ENCODE assay signal across 8 cellular contexts in the genomic region with DNA sequence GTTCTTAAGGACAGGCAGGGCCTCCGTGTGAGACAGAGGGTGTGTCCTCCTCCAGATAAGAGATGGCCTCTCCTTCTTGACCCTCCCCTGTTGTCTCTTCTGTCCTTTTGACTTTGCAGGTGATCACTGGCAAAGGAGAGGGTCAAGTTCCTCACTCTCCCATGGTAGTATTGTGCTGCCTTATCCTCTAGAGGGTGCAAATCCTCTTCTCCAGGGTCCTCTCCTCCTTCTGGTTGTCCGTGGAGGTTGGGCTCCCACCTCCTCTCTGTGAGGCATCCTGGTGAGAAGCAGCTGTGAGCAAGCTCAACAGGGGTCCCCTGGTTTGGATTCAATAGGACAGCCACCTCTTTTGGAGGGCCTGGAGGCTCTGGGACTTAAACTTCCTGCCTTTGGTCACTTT. TPM values are rescaled to one million over a fixed set of nuclear protein-coding genes. Genes with fewer than 3 reads are reported as not detected.
DNase-seq lines count a peak whose midpoint lies in the region; ATAC-seq and TF ChIP-seq lines count a peak whose summit lies in the region.

No MANE protein-coding gene starts in this region.

- no peaks in the 10 kb centered on the region for H3K36me3 ChIP-seq in HCT116 (ENCODE audit: control insufficient read depth in 1 of 2, insufficient read depth in 2 of 2, low read length in 2 of 2)
- H3K36me3 ChIP-seq in WERI-Rb-1, result no peaks in the 10 kb centered on the region

- peak; percentile 36; the same call in 1 of the 2 replicates for TF ChIP-seq RAD21 in HCT116 (IDR thresholded peaks at IDR 0.05; ENCODE audit: low read depth)

- no peaks in the 10 kb centered on the region for H3K9me2 ChIP-seq in HCT116 (ENCODE audit: insufficient read depth)

- CTCF ChIA-PET in HCT116 (lab: Charles Lee), result no interaction called here

- intact Hi-C loops in HCT116 (cut with micrococcal nuclease) (no loop called here), head of caudate nucleus (cut with DNase I) (no loop called here)

- H3K4me2 ChIP-seq in HCT116 (ENCODE audit: low read length), result no peak overlapping the region

- no peak for TF ChIP-seq POLR2A in HCT116 (IDR thresholded peaks at IDR 0.05; ENCODE audit: borderline replicate concordance, extremely low read depth, insufficient read depth, insufficient read length)

- RAD21 ChIA-PET in HCT116 (lab: Charles Lee; ENCODE audit: low non-redundant PET in 1 of 2, low total read pairs in 2 of 2, uncharacterized antibody in 2 of 2, unreplicated experiment in 2 of 2), result no interaction called here

- H3K4me3 ChIP-seq in HCT116 (replicated peaks in 1 of 2; ENCODE audit: low read depth in 1 of 2, low read length in 2 of 2) (no peak overlapping the region), WERI-Rb-1 (ENCODE audit: low read depth, low read length) (no peak overlapping the region)

- H2AFZ ChIP-seq in HCT116 (ENCODE audit: low read depth, low read length, poor library complexity, severe bottlenecking), result no peak overlapping the region

- H3K79me2 ChIP-seq in HCT116 (ENCODE audit: insufficient read depth, low read length), result no peaks in the 10 kb centered on the region

- H3K9ac ChIP-seq in HCT116 (ENCODE audit: low read length), result no peak overlapping the region

- no peak overlapping the region for H3K27ac ChIP-seq in HCT116 (ENCODE audit: low read depth, low read length)
- no peak overlapping the region for H3K27ac ChIP-seq in WERI-Rb-1
- H3K27ac ChIP-seq in substantia nigra (ENCODE audit: low read depth, low read length, poor library complexity, severe bottlenecking), result no peak overlapping the region

- peak; percentile 62; the same call in 1 of the 2 replicates for ATAC-seq in HCT116

- H3K4me1 ChIP-seq in HCT116 (ENCODE audit: control insufficient read depth in 1 of 2, insufficient read depth in 2 of 2, low read length in 2 of 2), result no peaks in the 10 kb centered on the region

- DNase-seq in DMS53 (lab: John Stamatoyannopoulos, UW), result peak; percentile 46
- DNase-seq in HCT116 (ENCODE audit: low read depth, low spot score), result no peak
- DNase-seq in WERI-Rb-1, result no peak
- peak; percentile 49 for DNase-seq in iPS-NIHi7 (ENCODE audit: extremely low spot score)
- DNase-seq in head of caudate nucleus, result no peak
- DNase-seq in anterior cingulate cortex (lab: John Stamatoyannopoulos, UW), result no peak
- DNase-seq in mucosa of gallbladder (ENCODE audit: low spot score), result no peak
- no peak for DNase-seq in substantia nigra (lab: John Stamatoyannopoulos, UW)

- H4K20me1 ChIP-seq in HCT116 (ENCODE audit: insufficient read depth), result no peaks in the 10 kb centered on the region

- no peaks in the 10 kb centered on the region for H3K9me3 ChIP-seq in HCT116 (ENCODE audit: control insufficient read depth in 1 of 2, insufficient read depth in 1 of 2, low read depth in 1 of 2, low read length in 2 of 2)
- H3K9me3 ChIP-seq in WERI-Rb-1 (ENCODE audit: severe bottlenecking), result no peaks in the 10 kb centered on the region

- H3K27me3 ChIP-seq in HCT116 (ENCODE audit: insufficient read depth, low read length) (no peaks in the 10 kb centered on the region), WERI-Rb-1 (ENCODE audit: insufficient read depth, low read depth, severe bottlenecking) (no peaks in the 10 kb centered on the region)

- no TSS peak for BruUV-seq in HCT116 (replicated peaks; lab: Mats Ljungman, UMichigan)

- peak; percentile 21 to 35 (median 33); a peak in 4 of 6 replicates for TF ChIP-seq CTCF in HCT116 (IDR thresholded peaks at IDR 0.05 in 2 of 3, conservative IDR thresholded peaks at IDR 0.05 in 1 of 3; ENCODE audit: borderline replicate concordance in 1 of 3, insufficient read depth in 1 of 3, low read depth in 2 of 3, low read length in 2 of 3)
- peak; percentile 46; the same call in 1 of the 2 replicates for TF ChIP-seq CTCF in WERI-Rb-1 (IDR thresholded peaks at IDR 0.05; ENCODE audit: low read depth, low read length)

- POLR2A ChIA-PET in HCT116 (lab: Charles Lee), result no interaction called here

TF ChIP-seq in HCT116, 20 proteins besides CTCF, POLR2A, EP300 and RAD21:
- TF ChIP-seq EGR1 (IDR thresholded peaks at IDR 0.05; ENCODE audit: low read depth) (no peak), SIN3A (IDR thresholded peaks at IDR 0.05; ENCODE audit: low read depth) (no peak), YY1 (IDR thresholded peaks at IDR 0.05; ENCODE audit: extremely low read depth, insufficient replicate concordance, low read depth, low read length) (no peak), TCF7L2 (IDR thresholded peaks at IDR 0.05; ENCODE audit: borderline replicate concordance, extremely low read depth, insufficient read depth, insufficient read length) (no peak), JUND (IDR thresholded peaks at IDR 0.05) (no peak), ELF1 (IDR thresholded peaks at IDR 0.05; ENCODE audit: borderline replicate concordance, low read depth) (no peak), EZH2 (IDR thresholded peaks at IDR 0.05) (no peak), CBX3 (IDR thresholded peaks at IDR 0.05; ENCODE audit: low read depth) (no peak), CEBPB (IDR thresholded peaks at IDR 0.05; ENCODE audit: low read depth) (no peak), ZNF274 (IDR thresholded peaks at IDR 0.05; ENCODE audit: low read depth, low read length) (no peak), POLR2AphosphoS5 (IDR thresholded peaks at IDR 0.05; ENCODE audit: low read depth, low read length) (no peak), FOSL1 (IDR thresholded peaks at IDR 0.05; ENCODE audit: low read depth) (no peak)
- TF ChIP-seq, protein P1, sequence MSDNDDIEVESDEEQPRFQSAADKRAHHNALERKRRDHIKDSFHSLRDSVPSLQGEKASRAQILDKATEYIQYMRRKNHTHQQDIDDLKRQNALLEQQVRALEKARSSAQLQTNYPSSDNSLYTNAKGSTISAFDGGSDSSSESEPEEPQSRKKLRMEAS (IDR thresholded peaks at IDR 0.05), result no peak
- TF ChIP-seq, protein P2, sequence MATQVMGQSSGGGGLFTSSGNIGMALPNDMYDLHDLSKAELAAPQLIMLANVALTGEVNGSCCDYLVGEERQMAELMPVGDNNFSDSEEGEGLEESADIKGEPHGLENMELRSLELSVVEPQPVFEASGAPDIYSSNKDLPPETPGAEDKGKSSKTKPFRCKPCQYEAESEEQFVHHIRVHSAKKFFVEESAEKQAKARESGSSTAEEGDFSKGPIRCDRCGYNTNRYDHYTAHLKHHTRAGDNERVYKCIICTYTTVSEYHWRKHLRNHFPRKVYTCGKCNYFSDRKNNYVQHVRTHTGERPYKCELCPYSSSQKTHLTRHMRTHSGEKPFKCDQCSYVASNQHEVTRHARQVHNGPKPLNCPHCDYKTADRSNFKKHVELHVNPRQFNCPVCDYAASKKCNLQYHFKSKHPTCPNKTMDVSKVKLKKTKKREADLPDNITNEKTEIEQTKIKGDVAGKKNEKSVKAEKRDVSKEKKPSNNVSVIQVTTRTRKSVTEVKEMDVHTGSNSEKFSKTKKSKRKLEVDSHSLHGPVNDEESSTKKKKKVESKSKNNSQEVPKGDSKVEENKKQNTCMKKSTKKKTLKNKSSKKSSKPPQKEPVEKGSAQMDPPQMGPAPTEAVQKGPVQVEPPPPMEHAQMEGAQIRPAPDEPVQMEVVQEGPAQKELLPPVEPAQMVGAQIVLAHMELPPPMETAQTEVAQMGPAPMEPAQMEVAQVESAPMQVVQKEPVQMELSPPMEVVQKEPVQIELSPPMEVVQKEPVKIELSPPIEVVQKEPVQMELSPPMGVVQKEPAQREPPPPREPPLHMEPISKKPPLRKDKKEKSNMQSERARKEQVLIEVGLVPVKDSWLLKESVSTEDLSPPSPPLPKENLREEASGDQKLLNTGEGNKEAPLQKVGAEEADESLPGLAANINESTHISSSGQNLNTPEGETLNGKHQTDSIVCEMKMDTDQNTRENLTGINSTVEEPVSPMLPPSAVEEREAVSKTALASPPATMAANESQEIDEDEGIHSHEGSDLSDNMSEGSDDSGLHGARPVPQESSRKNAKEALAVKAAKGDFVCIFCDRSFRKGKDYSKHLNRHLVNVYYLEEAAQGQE (IDR thresholded peaks at IDR 0.05; ENCODE audit: low read depth), result no peak

RNA-seq across cellular contexts. Expression of a gene that starts 44.8 kb away (rescaled TPM):
- total RNA-seq in HCT116 (2021; ENCODE audit: unreplicated experiment), result 5.1 TPM
- 1.5 and 2.4 TPM in 2 replicates for polyA plus RNA-seq in HCT116 (2012)
- total RNA-seq in mucosa of gallbladder, result 5.0 TPM

RNA-seq across cellular contexts. Expression of a gene that starts 47.8 kb away (rescaled TPM):
- total RNA-seq in HCT116 (2021; ENCODE audit: unreplicated experiment) (not detected), mucosa of gallbladder (not detected)
- polyA plus RNA-seq in HCT116 (2012), result not detected in 2 replicates

Comparison
In these comparisons a context has a peak if more than half of its experiments do, and no peak if none do; other contexts are left out.
1. DNase-seq: peak in DMS53 (single experiment) and iPS-NIHi7 (single experiment); none in HCT116 (single experiment), WERI-Rb-1 (single experiment), head of caudate nucleus (0 of 42), anterior cingulate cortex (0 of 58), mucosa of gallbladder (single experiment) and substantia nigra (0 of 49).